ENCODE assay signal across 8 cellular contexts in the genomic region with DNA sequence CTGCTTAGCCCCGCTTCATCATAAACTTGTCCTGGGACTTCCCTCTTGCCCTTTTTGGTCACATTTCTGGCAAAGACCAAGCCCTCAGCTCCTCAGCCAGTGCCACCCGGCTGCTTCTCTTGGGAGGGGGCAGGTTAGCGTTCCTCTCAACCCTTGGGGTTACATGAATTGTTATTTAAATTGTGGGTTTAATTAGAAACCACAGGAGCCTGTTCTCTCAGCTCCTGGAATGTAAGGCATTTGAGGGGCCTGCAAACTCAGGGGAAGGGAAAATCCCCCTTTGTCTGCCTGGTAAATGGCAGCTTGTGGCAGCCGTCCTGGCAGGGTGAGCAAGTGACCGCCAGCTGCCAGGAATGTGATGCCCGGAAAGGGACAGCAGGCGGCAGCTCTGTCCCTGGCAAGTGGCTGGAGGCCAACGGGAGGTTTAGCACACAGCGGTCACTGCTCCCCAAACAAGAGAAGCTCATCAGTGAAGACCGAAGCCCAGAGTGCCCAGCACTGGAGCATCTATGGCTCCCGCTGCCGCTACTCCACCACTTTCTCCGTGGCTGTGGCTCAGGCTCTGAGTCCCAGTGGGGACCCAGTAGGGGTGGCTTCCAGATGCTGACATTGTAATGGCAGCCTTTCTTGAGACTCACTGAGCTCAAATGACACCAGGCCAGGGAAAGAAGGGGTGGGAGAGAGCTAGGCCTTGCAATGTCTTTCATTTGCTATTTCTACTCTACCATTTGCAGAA. TPM values are rescaled to one million over a fixed set of nuclear protein-coding genes. Genes with fewer than 3 reads are reported as not detected.
DNase-seq lines count a peak whose midpoint lies in the region; ATAC-seq and TF ChIP-seq lines count a peak whose summit lies in the region.

No MANE protein-coding gene starts in this region.

- DNase-seq in anterior cingulate cortex (lab: John Stamatoyannopoulos, UW) (peak in 56 of 58 donors; percentile 32 to 91 (median 76)), right atrium auricular region (ENCODE audit: low spot score) (no peak), prostate gland (ENCODE audit: low spot score) (peak; percentile 85)
- DNase-seq in effector CD4-positive, alpha-beta T cell: no peak

- H3K9me3 ChIP-seq in ES-I3 (ENCODE audit: control insufficient read depth, insufficient read depth, low read length) (no peaks in the 10 kb centered on the region), right atrium auricular region (no peaks in the 10 kb centered on the region), prostate gland (no peaks in the 10 kb centered on the region)

- H3K9ac ChIP-seq in ES-I3 (ENCODE audit: low read depth, low read length): peak overlapping the region; percentile 19; the same call in 1 of the 2 replicates

- peak overlapping the region; percentile 54 to 83 for H3K27ac ChIP-seq in right atrium auricular region
- peak overlapping the region; percentile 53 to 63 for H3K27ac ChIP-seq in prostate gland

- ATAC-seq in HG03521 (IDR thresholded peaks at IDR 0.05; ENCODE audit: unreplicated experiment) (no peak), HG02588 (IDR thresholded peaks at IDR 0.05; ENCODE audit: unreplicated experiment) (no peak), HG03354 (IDR thresholded peaks at IDR 0.05; ENCODE audit: poor library complexity, severe bottlenecking, unreplicated experiment) (no peak)

- TF ChIP-seq CTCF in right atrium auricular region (IDR thresholded peaks at IDR 0.05) (peak in 1 of 2 donors; percentile 56), prostate gland (IDR thresholded peaks at IDR 0.05) (peak in 3 of 4 experiments; percentile 48 to 82 (median 72))

- intact Hi-C loops in prostate gland (cut with DNase I): loop anchor here (2.0 to 5.0 kb wide), 2 partner anchors 50 to 79 kb away; a partner anchor contains a TSS

- H3K4me1 ChIP-seq in ES-I3 (ENCODE audit: insufficient read depth, low read length) (peaks cover 48% of the 10 kb centered on the region), right atrium auricular region (peaks cover 0 to 66% of the 10 kb centered on the region in 2 donors), prostate gland (replicated peaks) (peaks cover 40% of the 10 kb centered on the region)

- 32% methylated on average over 13 of the region's 13 CpGs for WGBS in prostate gland

- no peak for TF ChIP-seq POLR2A in prostate gland (IDR thresholded peaks at IDR 0.05)

- H3K4me3 ChIP-seq in right atrium auricular region: no peak overlapping the region
- no peak overlapping the region for H3K4me3 ChIP-seq in prostate gland

- no peaks in the 10 kb centered on the region for H3K27me3 ChIP-seq in right atrium auricular region
- H3K27me3 ChIP-seq in prostate gland (replicated peaks; ENCODE audit: insufficient read depth): no peaks in the 10 kb centered on the region

- H3K36me3 ChIP-seq in ES-I3 (ENCODE audit: insufficient read depth, low read length): no peaks in the 10 kb centered on the region
- peaks cover 7% of the 10 kb centered on the region for H3K36me3 ChIP-seq in right atrium auricular region
- H3K36me3 ChIP-seq in prostate gland: no peaks in the 10 kb centered on the region

RNA-seq across cellular contexts. Expression of a gene that starts 51.7 kb away (rescaled TPM):
- total RNA-seq in right atrium auricular region (10 to 100 TPM; 33.9 to 39.9 TPM), prostate gland (10 to 100 TPM; 53.2 to 54.8 TPM)

Comparison
In these comparisons a context has a peak if more than half of its experiments do, and no peak if none do; other contexts are left out.
1. DNase-seq: peak in anterior cingulate cortex (56 of 58) and prostate gland (single experiment); none in right atrium auricular region (single experiment) and effector CD4-positive, alpha-beta T cell (single experiment).